13 cellular contexts compared by ENCODE assay signal in the genomic region with DNA sequence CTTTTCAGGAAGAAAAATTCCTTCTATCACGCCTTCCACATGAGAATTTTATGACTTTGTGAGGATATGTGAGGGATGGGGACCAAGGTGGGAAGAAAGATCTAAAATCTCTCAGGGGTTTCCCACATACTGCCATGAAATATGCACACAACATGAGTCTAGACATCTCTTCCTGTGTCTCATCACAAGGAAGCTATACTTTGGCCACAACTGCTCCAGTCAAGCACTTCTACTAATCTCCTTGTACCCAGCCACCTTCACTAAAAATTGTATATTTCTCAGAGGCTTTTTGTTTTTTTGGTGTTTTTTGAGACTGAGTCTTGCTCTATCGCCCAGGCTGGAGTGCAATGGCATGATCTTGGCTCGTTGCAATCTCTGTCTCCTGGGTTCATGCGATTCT. TPM values are rescaled to one million over a fixed set of nuclear protein-coding genes. Genes with fewer than 3 reads are reported as not detected.
DNase-seq lines count a peak whose midpoint lies in the region; ATAC-seq and TF ChIP-seq lines count a peak whose summit lies in the region.
"Had no signal": no experiment of that assay in that cellular context is flagged by ENCODE, and none has a peak within 500 bp of the region (broad histone marks: within the 10 kb centered on the region; RNA-seq: fewer than 3 reads in every experiment).

No MANE protein-coding gene starts in this region.

- H3K27ac ChIP-seq in upper lobe of left lung: no peak overlapping the region
- H3K27ac ChIP-seq: heart right ventricle, neural progenitor cell, VCaP had no signal

- TF ChIP-seq CTCF in CD14-positive monocyte (IDR thresholded peaks at IDR 0.05) (no peak), upper lobe of left lung (IDR thresholded peaks at IDR 0.05) (no peak)
- TF ChIP-seq CTCF in activated CD8-positive, alpha-beta T cell treated with anti-CD3 and anti-CD28 coated beads for 36 hours (IDR thresholded peaks at IDR 0.05): no peak

- TF ChIP-seq EP300 in upper lobe of left lung (IDR thresholded peaks at IDR 0.05): no peak

- H3K27me3 Mint-ChIP-seq in CD14-positive monocyte (ENCODE audit: low read depth in 3 of 3): no peaks in the 10 kb centered on the region
- no peaks in the 10 kb centered on the region for H3K27me3 Mint-ChIP-seq in activated CD8-positive, alpha-beta T cell treated with anti-CD3 and anti-CD28 coated beads for 36 hours

- peaks cover 9 to 10% of the 10 kb centered on the region in 2 donors for H3K36me3 Mint-ChIP-seq in CD14-positive monocyte
- peaks cover 13% of the 10 kb centered on the region for H3K36me3 Mint-ChIP-seq in activated CD8-positive, alpha-beta T cell treated with anti-CD3 and anti-CD28 coated beads for 36 hours (ENCODE audit: low read depth)

- intact Hi-C loops in CD14-positive monocyte (cut with micrococcal nuclease): no loop called here
- intact Hi-C loops in activated CD8-positive, alpha-beta T cell treated with anti-CD3 and anti-CD28 coated beads for 36 hours (cut with micrococcal nuclease): loop anchor here (5.0 to 10.0 kb wide), 2 partner anchors 82 to 469 kb away; no protein-coding TSS in a partner anchor

- peaks cover 67% of the 10 kb centered on the region for H3K4me1 Mint-ChIP-seq in CD14-positive monocyte
- peaks cover 54% of the 10 kb centered on the region for H3K4me1 Mint-ChIP-seq in activated CD8-positive, alpha-beta T cell treated with anti-CD3 and anti-CD28 coated beads for 36 hours (ENCODE audit: low read depth)

- H3K9me3 ChIP-seq in upper lobe of left lung: no peaks in the 10 kb centered on the region
- H3K9me3 ChIP-seq: heart right ventricle had no signal

- no peak overlapping the region for H3K4me3 Mint-ChIP-seq in CD14-positive monocyte
- peak overlapping the region; percentile 7 for H3K4me3 Mint-ChIP-seq in activated CD8-positive, alpha-beta T cell treated with anti-CD3 and anti-CD28 coated beads for 36 hours

- POLR2A ChIA-PET in activated CD8-positive, alpha-beta T cell treated with anti-CD3 and anti-CD28 coated beads for 36 hours (lab: Charles Lee): interaction anchor here (0.6 kb wide), 1 partner anchor 23 kb away, joined by 3 read pairs; no protein-coding TSS in a partner anchor

- no peak for TF ChIP-seq POLR2A in upper lobe of left lung (IDR thresholded peaks at IDR 0.05)

- H3K27me3 ChIP-seq in upper lobe of left lung: no peaks in the 10 kb centered on the region
- H3K27me3 ChIP-seq: heart right ventricle, neural progenitor cell had no signal

- no peak overlapping the region for H3K4me3 ChIP-seq in upper lobe of left lung
- H3K4me3 ChIP-seq: neural progenitor cell had no signal

- H3K9me3 Mint-ChIP-seq in CD14-positive monocyte: no peaks in the 10 kb centered on the region
- H3K9me3 Mint-ChIP-seq in activated CD8-positive, alpha-beta T cell treated with anti-CD3 and anti-CD28 coated beads for 36 hours: no peaks in the 10 kb centered on the region
- H3K9me3 Mint-ChIP-seq: neural progenitor cell had no signal

- H3K27ac Mint-ChIP-seq in CD14-positive monocyte: peak overlapping the region in 4 of 7 donors; percentile 3 to 76 (median 72)
- H3K27ac Mint-ChIP-seq in activated CD8-positive, alpha-beta T cell treated with anti-CD3 and anti-CD28 coated beads for 36 hours: no peak overlapping the region
- H3K27ac Mint-ChIP-seq: neural progenitor cell had no signal

- CTCF ChIA-PET in activated CD8-positive, alpha-beta T cell treated with anti-CD3 and anti-CD28 coated beads for 36 hours (lab: Charles Lee): no interaction called here

- H3K4me1 ChIP-seq in upper lobe of left lung: peaks cover 24 to 47% (median 29%) of the 10 kb centered on the region in 4 donors

- no peaks in the 10 kb centered on the region for H3K36me3 ChIP-seq in upper lobe of left lung
- H3K36me3 ChIP-seq: heart right ventricle, neural progenitor cell had no signal

- WGBS in upper lobe of left lung, 2 donors: 91 to 94% methylated on average over 4 of the region's 4 CpGs

- no peak for ATAC-seq in activated CD8-positive, alpha-beta T cell treated with anti-CD3 and anti-CD28 coated beads for 36 hours
- ATAC-seq in GM18502 (IDR thresholded peaks at IDR 0.05; ENCODE audit: poor library complexity, unreplicated experiment): no peak
- ATAC-seq in HG03378 (IDR thresholded peaks at IDR 0.05; ENCODE audit: unreplicated experiment): no peak
- ATAC-seq in upper lobe of left lung (ENCODE audit: low FRiP score in 2 of 2): no peak
- ATAC-seq: heart right ventricle, left lobe of liver had no signal

- no peak for DNase-seq in CD14-positive monocyte (ENCODE audit: low spot score)
- peak; percentile 34 for DNase-seq in ELR (ENCODE audit: low read depth)
- DNase-seq in activated CD8-positive, alpha-beta T cell treated with anti-CD3 and anti-CD28 coated beads for 36 hours: no peak
- peak; percentile 31 for DNase-seq in iris pigment epithelial cell (ENCODE audit: low read depth)
- no peak for DNase-seq in NOMO-1 treated with dmso at 0.1 percent for 144 hours (lab: John Stamatoyannopoulos, UW; ENCODE audit: unreplicated experiment)
- no peak for DNase-seq in upper lobe of left lung
- DNase-seq: heart right ventricle, NCI-H1105 had no signal

RNA-seq across cellular contexts. Expression of gene OSBPL8, which starts 3.2 kb away (rescaled TPM):
- polyA plus RNA-seq in CD14-positive monocyte: 100 to 1,000 TPM; 147 to 167 TPM
- total RNA-seq in activated CD8-positive, alpha-beta T cell treated with anti-CD3 and anti-CD28 coated beads for 36 hours: 10 to 100 TPM; 81.1 to 85.6 TPM
- total RNA-seq in upper lobe of left lung: 100 to 1,000 TPM in 2 of 6 donors, 10 to 100 TPM in 4; 35.6 to 103 (median 73.3) TPM

Comparison
In these comparisons a context has a peak if more than half of its experiments do, and no peak if none do; other contexts are left out.
1. DNase-seq: peak in ELR (single experiment) and iris pigment epithelial cell (single experiment); none in CD14-positive monocyte (single experiment), activated CD8-positive, alpha-beta T cell treated with anti-CD3 and anti-CD28 coated beads for 36 hours (single experiment), NOMO-1 treated with dmso at 0.1 percent for 144 hours (single experiment) and upper lobe of left lung (0 of 2).